Comparison of ENCODE assay signal across 8 cellular contexts in genomic region chr17:11598274-11599221, GRCh38. TPM values are rescaled to one million over a fixed set of nuclear protein-coding genes. Genes with fewer than 3 reads are reported as not detected.
DNase-seq lines count a peak whose midpoint lies in the region; ATAC-seq lines count a peak whose summit lies in the region.

DNAH9 (plus strand) TSS chr17:11598470; CDS start chr17:11598499, 29 bp downstream.

- peaks cover 5% of the 10 kb centered on the region for H3K27me3 Mint-ChIP-seq in activated T-helper 1 cell treated with anti-CD3 and anti-CD28 coated beads, Interleukin-12 subunit alpha, Interleukin-12 subunit beta, Interleukin-2, Interleukin-4 antibody, amounts not matched to agents 30 ng/mL and 10 ng/mL and 1 ng/mL, durations not matched to agents 14 hours and 24 hours and 36 hours (ENCODE audit: insufficient read depth)

- intact Hi-C loops in left colon (cut with DNase I, micrococcal nuclease): no loop called here
- intact Hi-C loops in activated T-helper 1 cell treated with anti-CD3 and anti-CD28 coated beads, Interleukin-12 subunit alpha, Interleukin-12 subunit beta, Interleukin-2, Interleukin-4 antibody, amounts not matched to agents 30 ng/mL and 10 ng/mL and 1 ng/mL, durations not matched to agents 14 hours and 24 hours and 36 hours (cut with micrococcal nuclease): no loop called here

- peaks cover 7% of the 10 kb centered on the region for H3K9me3 Mint-ChIP-seq in activated T-helper 1 cell treated with anti-CD3 and anti-CD28 coated beads, Interleukin-12 subunit alpha, Interleukin-12 subunit beta, Interleukin-2, Interleukin-4 antibody, amounts not matched to agents 30 ng/mL and 10 ng/mL and 1 ng/mL, durations not matched to agents 14 hours and 24 hours and 36 hours

- no peaks in the 10 kb centered on the region for H3K36me3 Mint-ChIP-seq in activated T-helper 1 cell treated with anti-CD3 and anti-CD28 coated beads, Interleukin-12 subunit alpha, Interleukin-12 subunit beta, Interleukin-2, Interleukin-4 antibody, amounts not matched to agents 30 ng/mL and 10 ng/mL and 1 ng/mL, durations not matched to agents 14 hours and 24 hours and 36 hours (ENCODE audit: low read depth)

- no peaks in the 10 kb centered on the region for H3K4me1 Mint-ChIP-seq in activated T-helper 1 cell treated with anti-CD3 and anti-CD28 coated beads, Interleukin-12 subunit alpha, Interleukin-12 subunit beta, Interleukin-2, Interleukin-4 antibody, amounts not matched to agents 30 ng/mL and 10 ng/mL and 1 ng/mL, durations not matched to agents 14 hours and 24 hours and 36 hours (ENCODE audit: low read depth)

- H3K27ac Mint-ChIP-seq in activated T-helper 1 cell treated with anti-CD3 and anti-CD28 coated beads, Interleukin-12 subunit alpha, Interleukin-12 subunit beta, Interleukin-2, Interleukin-4 antibody, amounts not matched to agents 30 ng/mL and 10 ng/mL and 1 ng/mL, durations not matched to agents 14 hours and 24 hours and 36 hours: no peak within 1 kb of the TSS

- ATAC-seq in left colon (peak; percentile 99), HG02981 (IDR thresholded peaks at IDR 0.05; ENCODE audit: unreplicated experiment) (no peak), HG02642 (IDR thresholded peaks at IDR 0.05; ENCODE audit: poor library complexity, unreplicated experiment) (no peak)

- no peak within 1 kb of the TSS for H3K4me3 Mint-ChIP-seq in activated T-helper 1 cell treated with anti-CD3 and anti-CD28 coated beads, Interleukin-12 subunit alpha, Interleukin-12 subunit beta, Interleukin-2, Interleukin-4 antibody, amounts not matched to agents 30 ng/mL and 10 ng/mL and 1 ng/mL, durations not matched to agents 14 hours and 24 hours and 36 hours

- DNase-seq in ELF-1 (ENCODE audit: low read depth, low spot score) (peak; percentile 95), NCI-H524 (lab: John Stamatoyannopoulos, UW) (peak; percentile 48 to 67), dermis microvascular lymphatic vessel endothelial cell (ENCODE audit: low read depth in 2 of 2) (peak; percentile 36 to 54), left colon (peak; percentile 97)
- peak; percentile 66 for DNase-seq in stimulated activated CD4-positive, alpha-beta T cell treated with anti-CD3 and anti-CD28 coated beads, Interleukin-15, amount 100 ng/mL, for 24 hours
- DNase-seq in activated T-helper 1 cell treated with anti-CD3 and anti-CD28 coated beads, Interleukin-12 subunit alpha, Interleukin-12 subunit beta, Interleukin-2, Interleukin-4 antibody, amounts not matched to agents 30 ng/mL and 10 ng/mL and 1 ng/mL, durations not matched to agents 14 hours and 24 hours and 36 hours (ENCODE audit: low spot score): no peak

RNA-seq across cellular contexts. Expression of gene DNAH9, which starts in this region (rescaled TPM):
- total RNA-seq in dermis microvascular lymphatic vessel endothelial cell (under 0.01 TPM in 1 of 2 replicates, not detected in the other), left colon (under 1 TPM; 0.47 to 0.64 TPM)
- not detected in 2 replicates for total RNA-seq in activated T-helper 1 cell treated with anti-CD3 and anti-CD28 coated beads, Interleukin-12 subunit alpha, Interleukin-12 subunit beta, Interleukin-2, Interleukin-4 antibody, amounts not matched to agents 30 ng/mL and 10 ng/mL and 1 ng/mL, durations not matched to agents 14 hours and 24 hours and 36 hours

Comparison
In these comparisons a context has a peak if more than half of its experiments do, and no peak if none do; other contexts are left out.
1. Peak in DNase-seq in dermis microvascular lymphatic vessel endothelial cell; RNA of the gene not detected or under 1 TPM.
2. Peak in DNase-seq and ATAC-seq in left colon; RNA of the gene not detected or under 1 TPM.